Comparison of ENCODE assay signal across 15 cellular contexts in genomic region chr11:63445720-63446119, GRCh38. TPM values are rescaled to one million over a fixed set of nuclear protein-coding genes. Genes with fewer than 3 reads are reported as not detected.
DNase-seq lines count a peak whose midpoint lies in the region; ATAC-seq, FAIRE-seq and TF ChIP-seq lines count a peak whose summit lies in the region.
"Had no signal": no experiment of that assay in that cellular context is flagged by ENCODE, and none has a peak within 500 bp of the region (broad histone marks: within the 10 kb centered on the region; RNA-seq: fewer than 3 reads in every experiment).

No MANE protein-coding gene starts in this region.

- DNase-seq in A549 (ENCODE audit: low read depth in 1 of 2, low spot score in 1 of 2) (no peak), EL (peak; percentile 20), foreskin keratinocyte (peak; percentile 20 to 59), omental fat pad (ENCODE audit: low spot score) (no peak), H4 (ENCODE audit: low spot score) (no peak), coronary artery (ENCODE audit: low spot score) (no peak)
- DNase-seq: CD8-positive, alpha-beta T cell; midbrain; right cardiac atrium; RPMI8226 had no signal

- H3K27me3 ChIP-seq in foreskin keratinocyte = peaks cover 7% of the 10 kb centered on the region

- CTCF ChIA-PET in A549 (lab: Yijun Ruan, JAX) = no interaction called here

- POLR2A ChIA-PET in A549 (lab: Yijun Ruan, JAX) = no interaction called here

- TF ChIP-seq RAD21 in A549 (conservative IDR thresholded peaks at IDR 0.05 in 1 of 2, IDR thresholded peaks at IDR 0.05 in 1 of 2) = no peak

- peak overlapping the region; percentile 17 for H3K4me3 Mint-ChIP-seq in activated T-helper 17 cell treated with anti-CD3 and anti-CD28 coated beads, Interleukin-2, amount 50 U/mL, for 72 hours
- H3K4me3 Mint-ChIP-seq: CD8-positive, alpha-beta T cell; IgD-negative memory B cell had no signal

- peak overlapping the region; percentile 35 for H3K27ac Mint-ChIP-seq in activated T-helper 17 cell treated with anti-CD3 and anti-CD28 coated beads, Interleukin-2, amount 50 U/mL, for 72 hours
- H3K27ac Mint-ChIP-seq: CD8-positive, alpha-beta T cell; IgD-negative memory B cell had no signal

- H3K27ac ChIP-seq in A549 (no peak overlapping the region), foreskin keratinocyte (no peak overlapping the region), coronary artery (no peak overlapping the region)

- H3K9me3 ChIP-seq in A549 = no peaks in the 10 kb centered on the region
- H3K9me3 ChIP-seq: HAP-1 had no signal

- H3K27me3 Mint-ChIP-seq in activated T-helper 17 cell treated with anti-CD3 and anti-CD28 coated beads, Interleukin-2, amount 50 U/mL, for 72 hours = no peaks in the 10 kb centered on the region

- H3K4me3 ChIP-seq in A549 (no peak overlapping the region), coronary artery (no peak overlapping the region)
- H3K4me3 ChIP-seq: HAP-1 had no signal

- H3K4me2 ChIP-seq in A549 = no peak overlapping the region

- H3K9me3 Mint-ChIP-seq in activated T-helper 17 cell treated with anti-CD3 and anti-CD28 coated beads, Interleukin-2, amount 50 U/mL, for 72 hours = no peaks in the 10 kb centered on the region

- no peak for FAIRE-seq in A549 (lab: Jason Lieb, UNC)
- FAIRE-seq: TTC549 had no signal

- no peak for TF ChIP-seq CTCF in A549 (IDR thresholded peaks at IDR 0.05)
- no peak for TF ChIP-seq CTCF in foreskin keratinocyte (conservative IDR thresholded peaks at IDR 0.05)
- no peak for TF ChIP-seq CTCF in omental fat pad (IDR thresholded peaks at IDR 0.05)
- TF ChIP-seq CTCF in coronary artery (IDR thresholded peaks at IDR 0.05) = no peak

- no peak for TF ChIP-seq POLR2A in A549 (IDR thresholded peaks at IDR 0.05; ENCODE audit: low read length)

- H3K4me1 ChIP-seq in A549 (no peaks in the 10 kb centered on the region), foreskin keratinocyte (peaks cover 3% of the 10 kb centered on the region)
- H3K4me1 ChIP-seq: HAP-1 had no signal

- peaks cover 8% of the 10 kb centered on the region for H3K4me1 Mint-ChIP-seq in activated T-helper 17 cell treated with anti-CD3 and anti-CD28 coated beads, Interleukin-2, amount 50 U/mL, for 72 hours

- no peaks in the 10 kb centered on the region for H3K36me3 Mint-ChIP-seq in activated T-helper 17 cell treated with anti-CD3 and anti-CD28 coated beads, Interleukin-2, amount 50 U/mL, for 72 hours (ENCODE audit: low read depth)
- H3K36me3 Mint-ChIP-seq: CD8-positive, alpha-beta T cell; IgD-negative memory B cell had no signal

- TF ChIP-seq EP300 in A549 (IDR thresholded peaks at IDR 0.05) = no peak

- ATAC-seq in A549 = no peak
- ATAC-seq in activated T-helper 17 cell treated with anti-CD3 and anti-CD28 coated beads, Interleukin-2, amount 50 U/mL, for 72 hours (replicated peaks) = peak; percentile 61
- ATAC-seq in foreskin keratinocyte = peak; percentile 88
- ATAC-seq in GM19395 (IDR thresholded peaks at IDR 0.05; ENCODE audit: unreplicated experiment) = no peak
- ATAC-seq in omental fat pad (ENCODE audit: low FRiP score) = no peak
- ATAC-seq: CD8-positive, alpha-beta T cell; right cardiac atrium had no signal

TF ChIP-seq in A549, 52 proteins besides CTCF, POLR2A, EP300 and RAD21:
- TF ChIP-seq HOXB13 (CRISPR knock-in tag; IDR thresholded peaks at IDR 0.05; ENCODE audit: low read depth) (no peak), FOSL2 (IDR thresholded peaks at IDR 0.05) (no peak), FOSL2 (CRISPR knock-in tag; IDR thresholded peaks at IDR 0.05) (0 out of 2 replicates have a peak, but pooled peaks have one; percentile 23)
TF ChIP-seq in A549: peak in this region for 1.

RNA-seq across cellular contexts. Expression of gene PLAAT5, which starts 45.2 kb away (rescaled TPM):
- polyA plus RNA-seq in A549 (2011; rRNA removed) = 0.12 and 0.25 TPM in 2 replicates
- 0.04 TPM in 1 of 2 replicates, not detected in the other for polyA plus RNA-seq in A549 (2012; cell fraction: cytosol; rRNA removed)
- polyA plus RNA-seq in A549 (2012; cell fraction: nucleus; rRNA removed) = not detected in 2 replicates
- polyA plus RNA-seq in A549 (2017; fragmentation: RNase III; extraction: RNeasy Plus Mini Kit Qiagen cat#74134 plus additional on column Dnase treatment) = 0.04 to 0.08 TPM in 2 of 3 replicates, not detected in the other
- 0.15 TPM in 1 of 2 replicates, not detected in the other for polyA minus RNA-seq in A549 (2011; rRNA and poly(A)+ RNA removed)
- total RNA-seq in activated T-helper 17 cell treated with anti-CD3 and anti-CD28 coated beads, Interleukin-2, amount 50 U/mL, for 72 hours = under 1 TPM in 1 of 2 donors, not detected in 1; 0.11 TPM
- total RNA-seq in foreskin keratinocyte = not detected in 2 replicates
- not detected in 2 replicates for polyA plus RNA-seq in foreskin keratinocyte
- 10 to 100 TPM; 12.0 to 54.3 (median 27.9) TPM for total RNA-seq in omental fat pad
- not detected in 2 replicates for total RNA-seq in H4 (2014; rRNA removed; shearing (Covaris generic))
- total RNA-seq: CD8-positive, alpha-beta T cell had no signal
- polyA plus RNA-seq: IgD-negative memory B cell had no signal

Comparison
In these comparisons a context has a peak if more than half of its experiments do, and no peak if none do; other contexts are left out.
1. ATAC-seq: peak in activated T-helper 17 cell treated with anti-CD3 and anti-CD28 coated beads, Interleukin-2, amount 50 U/mL, for 72 hours (single experiment) and foreskin keratinocyte (single experiment); none in A549 (0 of 2), GM19395 (single experiment) and omental fat pad (single experiment).
2. DNase-seq: peak in EL (single experiment) and foreskin keratinocyte (2 of 2); none in A549 (0 of 2), omental fat pad (single experiment), H4 (single experiment) and coronary artery (single experiment).
3. RNA of gene PLAAT5, which starts 45.2 kb away (total RNA-seq): 12.0 to 54.3 TPM in omental fat pad; 0.11 TPM in activated T-helper 17 cell treated with anti-CD3 and anti-CD28 coated beads, Interleukin-2, amount 50 U/mL, for 72 hours, not detected in foreskin keratinocyte and not detected in H4; every median in the first group is over 10 times any median in the second.